ENCODE assay signal across 1 cellular context in genomic region chr19:14030997-14031718, GRCh38.
TF ChIP-seq lines count a peak whose summit lies in the region.

No MANE protein-coding gene starts in this region.

TF ChIP-seq in H1, 55 proteins besides CTCF, POLR2A, EP300 and RAD21:
- TF ChIP-seq CBX8 (IDR thresholded peaks at IDR 0.05; ENCODE audit: borderline replicate concordance, low read depth, low read length): no peak
- TF ChIP-seq POU5F1 (IDR thresholded peaks at IDR 0.05; ENCODE audit: low read depth, low read length): no peak
- no peak for TF ChIP-seq ASH2L (IDR thresholded peaks at IDR 0.05; ENCODE audit: low read length)
- TF ChIP-seq SIX5 (IDR thresholded peaks at IDR 0.05; ENCODE audit: low read depth, low read length): no peak
- TF ChIP-seq TCF12 (IDR thresholded peaks at IDR 0.05; ENCODE audit: low read depth, low read length): no peak
- TF ChIP-seq CHD7 (IDR thresholded peaks at IDR 0.05; ENCODE audit: insufficient replicate concordance, low read length): no peak
- no peak for TF ChIP-seq CHD1 (IDR thresholded peaks at IDR 0.05; ENCODE audit: low read depth, low read length)
- no peak for TF ChIP-seq JUN (IDR thresholded peaks at IDR 0.05; ENCODE audit: low read depth, low read length)
- TF ChIP-seq RXRA (IDR thresholded peaks at IDR 0.05; ENCODE audit: insufficient read depth, low read depth, low read length): no peak
- no peak; the same call in 1 of the 2 replicates for TF ChIP-seq CREB1 (IDR thresholded peaks at IDR 0.05)
- TF ChIP-seq POLR2AphosphoS5 (IDR thresholded peaks at IDR 0.05; ENCODE audit: low read depth, low read length): no peak
- no peak for TF ChIP-seq GABPA (IDR thresholded peaks at IDR 0.05; ENCODE audit: borderline replicate concordance, insufficient read depth, low read length)
- no peak for TF ChIP-seq KDM1A (IDR thresholded peaks at IDR 0.05; ENCODE audit: borderline replicate concordance, low read length)
- no peak for TF ChIP-seq MAFK (IDR thresholded peaks at IDR 0.05; ENCODE audit: low read depth, low read length)
